14 cellular contexts compared by ENCODE assay signal in the genomic region with DNA sequence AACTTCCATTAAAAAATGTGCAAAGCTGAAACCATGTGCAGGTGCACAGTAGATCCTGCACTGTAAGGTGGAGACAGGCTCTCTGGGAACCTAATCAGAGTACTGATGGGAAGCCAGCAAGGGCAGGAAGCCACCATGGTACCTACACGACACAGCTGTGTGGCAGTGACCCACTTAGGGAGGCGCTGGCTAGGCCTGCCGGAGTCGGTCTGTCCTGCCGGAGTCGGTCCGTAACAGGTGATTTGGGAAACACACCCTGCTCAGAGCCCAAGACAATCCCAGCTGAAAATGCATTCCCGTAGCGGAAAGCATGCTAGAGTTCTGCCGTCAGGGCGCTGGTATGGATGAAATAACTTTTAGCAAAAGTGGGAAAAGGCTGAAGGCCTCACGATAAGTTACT.
"Had no signal": no experiment of that assay in that cellular context is flagged by ENCODE, and none has a peak within 500 bp of the region (broad histone marks: within the 10 kb centered on the region; RNA-seq: fewer than 3 reads in every experiment).

No MANE protein-coding gene starts in this region.

- H3K4me3 ChIP-seq: heart right ventricle, left ventricle myocardium inferior, lower lobe of right lung, right atrium auricular region, smooth muscle cell, testis, tibial nerve had no signal

- ATAC-seq: heart right ventricle; lower lobe of right lung; natural killer cell; stimulated activated effector memory CD8-positive, alpha-beta T cell treated with anti-CD3 and anti-CD28 coated beads, Interleukin-12 subunit alpha, Interleukin-12 subunit beta, amount 100 ng/mL, for 72 hours had no signal

- H3K27ac ChIP-seq: heart right ventricle, left ventricle myocardium inferior, lower lobe of right lung, right atrium auricular region, testis, tibial nerve had no signal

- DNase-seq: cerebellar nuclear complex; endodermal cell; heart right ventricle; hypothalamus; left ventricle myocardium inferior; lower lobe of right lung; natural killer cell; stimulated activated CD4-positive, alpha-beta T cell treated with anti-CD3 and anti-CD28 coated beads, Interleukin-4, amount 100 ng/mL, for 1 hour; stimulated activated CD8-positive, alpha-beta memory T cell treated with anti-CD3 and anti-CD28 coated beads, Interleukin-4, amount 100 ng/mL, for 48 hours; testis had no signal

- H3K4me2 ChIP-seq: smooth muscle cell had no signal

- H3K4me1 ChIP-seq: lower lobe of right lung, testis, tibial nerve had no signal

- H3K9me3 ChIP-seq: heart right ventricle, left ventricle myocardium inferior, lower lobe of right lung, right atrium auricular region, testis, tibial nerve had no signal

- H3K27me3 ChIP-seq: heart right ventricle, right atrium auricular region, testis, tibial nerve had no signal
